In genomic region chr1:157006676-157007075, GRCh38 we compare ENCODE assay signal across 31 cellular contexts.
"Had no signal": no experiment of that assay in that cellular context is flagged by ENCODE, and none has a peak within 500 bp of the region (broad histone marks: within the 10 kb centered on the region; RNA-seq: fewer than 3 reads in every experiment).

No MANE protein-coding gene starts in this region.

- H3K9me3 Mint-ChIP-seq: activated CD8-positive, alpha-beta T cell treated with anti-CD3 and anti-CD28 coated beads for 36 hours; activated naive CD4-positive, alpha-beta T cell treated with anti-CD3 and anti-CD28 coated beads, Interleukin-2, amount 50 U/mL, for 72 hours; activated T-cell treated with anti-CD3 and anti-CD28 coated beads, Interleukin-2, amount 50 U/mL, for 24 hours; activated T-helper 2 cell treated with anti-CD3 and anti-CD28 coated beads, Interferon-gamma antibody, Interleukin-2, Interleukin-4, amounts not matched to agents 10 μg/mL and 5 μg/mL and 100 μg/mL, durations not matched to agents 14 hours and 24 hours and 36 hours had no signal

- H3K4me2 ChIP-seq: PC-9 had no signal

- H2AFZ ChIP-seq: PC-9 had no signal

- H3K27ac Mint-ChIP-seq: activated CD8-positive, alpha-beta T cell treated with anti-CD3 and anti-CD28 coated beads for 36 hours; activated naive CD4-positive, alpha-beta T cell treated with anti-CD3 and anti-CD28 coated beads, Interleukin-2, amount 50 U/mL, for 72 hours; activated T-cell treated with anti-CD3 and anti-CD28 coated beads, Interleukin-2, amount 50 U/mL, for 24 hours; activated T-helper 2 cell treated with anti-CD3 and anti-CD28 coated beads, Interferon-gamma antibody, Interleukin-2, Interleukin-4, amounts not matched to agents 10 μg/mL and 5 μg/mL and 100 μg/mL, durations not matched to agents 14 hours and 24 hours and 36 hours had no signal

- H3K4me3 ChIP-seq: adrenal gland, body of pancreas, breast epithelium, MG63, PC-9 had no signal

- H3K9me3 ChIP-seq: adrenal gland, body of pancreas, breast epithelium, MG63 had no signal

- H3K36me3 ChIP-seq: adrenal gland, breast epithelium, MG63 had no signal

- H3K27ac ChIP-seq: adrenal gland, body of pancreas, breast epithelium, PC-9, RWPE1, VCaP had no signal

- H3K27me3 ChIP-seq: adrenal gland, body of pancreas, breast epithelium, MG63 had no signal

- H3K36me3 Mint-ChIP-seq: activated naive CD4-positive, alpha-beta T cell treated with anti-CD3 and anti-CD28 coated beads, Interleukin-2, amount 50 U/mL, for 72 hours had no signal

- H3K4me3 Mint-ChIP-seq: activated CD8-positive, alpha-beta T cell treated with anti-CD3 and anti-CD28 coated beads for 36 hours; activated T-cell treated with anti-CD3 and anti-CD28 coated beads, Interleukin-2, amount 50 U/mL, for 24 hours had no signal

- ATAC-seq: activated CD8-positive, alpha-beta T cell treated with anti-CD3 and anti-CD28 coated beads for 36 hours; activated naive CD4-positive, alpha-beta T cell treated with anti-CD3 and anti-CD28 coated beads, Interleukin-2, amount 50 U/mL, for 72 hours; body of pancreas; Right ventricle myocardium inferior had no signal

- DNase-seq: activated CD4-positive, alpha-beta T cell treated with anti-CD3 and anti-CD28 coated beads for 1 hour; activated CD4-positive, alpha-beta T cell treated with anti-CD3 and anti-CD28 coated beads for 48 hours; activated CD4-positive, CD25-positive, alpha-beta regulatory T cell; activated CD8-positive, alpha-beta T cell treated with anti-CD3 and anti-CD28 coated beads for 36 hours; activated gamma-delta T cell; activated naive CD4-positive, alpha-beta T cell treated with Interleukin-2 at 50 U/mL for 16 hours; activated T-cell treated with anti-CD3 and anti-CD28 coated beads, Interleukin-2, amount 50 U/mL, for 24 hours; adrenal gland; body of pancreas; Kasumi-1; KBM-7; MG63; NCI-H1048; NCI-H1436 treated with DMSO at 0.1 percent for 48 hours; NCI-H1694 treated with DMSO at 0.1 percent for 48 hours; NCI-H2029; NCI-H345; NCI-H524 treated with DMSO at 0.1 percent for 48 hours; NCI-H748 treated with DMSO at 0.1 percent for 48 hours; NK-92 treated with Interleukin-12 subunit alpha and Interleukin-12 subunit beta, amount 100 ng/mL, for 24 hours; PC-9; SW 1271; T-helper 1 cell; T-helper 2 cell; T-helper 9 cell had no signal
